ENCODE assay signal across 8 cellular contexts in the genomic region with DNA sequence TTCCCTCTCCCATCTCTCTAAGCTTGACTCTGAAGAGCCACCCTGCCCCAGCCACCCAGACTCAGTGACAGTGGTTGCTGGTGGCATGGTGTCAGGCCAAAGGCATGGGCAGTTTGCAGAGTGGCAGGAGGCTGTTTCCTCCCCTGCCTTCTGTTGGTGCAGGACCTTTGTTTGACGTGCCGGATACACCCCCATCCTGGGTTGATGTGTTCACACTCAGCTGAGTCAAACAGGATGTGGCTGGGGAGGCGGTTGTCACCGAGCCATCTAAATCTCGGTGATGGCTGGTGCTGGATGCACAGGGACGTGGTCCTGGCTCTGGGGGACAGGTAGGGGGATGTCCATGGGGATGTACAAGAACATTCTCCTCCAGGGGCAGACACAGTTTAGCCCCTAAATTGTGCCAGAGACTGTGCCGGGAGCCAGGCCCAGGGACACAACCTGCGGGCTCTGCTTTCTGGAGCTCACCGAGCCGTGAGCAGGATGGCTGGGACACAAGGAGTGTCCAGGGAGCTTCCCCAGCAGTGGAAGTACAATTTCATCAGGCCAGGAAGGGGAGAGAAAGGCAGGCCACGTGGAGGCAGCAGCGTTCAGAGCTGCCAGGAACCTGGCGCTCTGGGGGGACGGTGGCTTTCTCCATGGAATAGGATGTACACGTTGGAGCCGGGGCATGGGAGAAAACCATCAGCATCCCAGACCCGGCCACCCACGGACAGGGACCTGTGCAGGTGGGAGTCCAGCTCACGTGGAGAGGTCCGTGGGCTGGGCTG.
A peak's percentile ranks its signal among the peaks of the same experiment; 100 is the strongest.
DNase-seq lines count a peak whose midpoint lies in the region; ATAC-seq and TF ChIP-seq lines count a peak whose summit lies in the region.

No MANE protein-coding gene starts in this region.

- in situ Hi-C loops in IMR-90 (cut with MboI; ENCODE audit: low sequenced_read_pairs): no loop called here

- no peak for TF ChIP-seq CTCF in IMR-90 (conservative IDR thresholded peaks at IDR 0.05; ENCODE audit: low read depth, low read length)

- peak overlapping the region; percentile 69 for H3K14ac ChIP-seq in IMR-90 (replicated peaks; ENCODE audit: low read depth, low read length)

- ATAC-seq in GM19351 (IDR thresholded peaks at IDR 0.05; ENCODE audit: unreplicated experiment) (peak; percentile 80), IMR-90 (ENCODE audit: low read depth) (peak; percentile 48)
- peak; percentile 79 for ATAC-seq in effector memory CD8-positive, alpha-beta T cell (replicated peaks)

- peak overlapping the region; percentile 30 for H3K18ac ChIP-seq in IMR-90 (ENCODE audit: low read depth, low read length)

- H3K4me1 ChIP-seq in IMR-90 (ENCODE audit: control insufficient read depth, insufficient read depth, low read length) (peaks cover 65% of the 10 kb centered on the region), urinary bladder (ENCODE audit: insufficient read depth) (peaks cover 4% of the 10 kb centered on the region)

- H4K8ac ChIP-seq in IMR-90 (ENCODE audit: low read depth in 2 of 2, low read length in 2 of 2): peak overlapping the region; percentile 54 to 73

- H2AK5ac ChIP-seq in IMR-90 (ENCODE audit: low read depth, low read length): peak overlapping the region; percentile 98

- H4K20me1 ChIP-seq in IMR-90 (ENCODE audit: insufficient read depth, low read length): peaks cover 57% of the 10 kb centered on the region

- no peak overlapping the region; the same call in 1 of the 2 replicates for H3K9ac ChIP-seq in IMR-90 (ENCODE audit: low read depth, low read length)

- peak overlapping the region; percentile 77 for H2BK20ac ChIP-seq in IMR-90 (ENCODE audit: low read depth, low read length)

- peak overlapping the region; percentile 98 for H3K4me3 Mint-ChIP-seq in effector memory CD8-positive, alpha-beta T cell

- peak overlapping the region; percentile 65 for H3K23ac ChIP-seq in IMR-90 (ENCODE audit: low read depth, low read length)

- H3K9me3 Mint-ChIP-seq in effector memory CD8-positive, alpha-beta T cell: no peaks in the 10 kb centered on the region

- peak overlapping the region; percentile 90 for H4K91ac ChIP-seq in IMR-90 (ENCODE audit: insufficient read depth, low read depth, low read length)

- no peak overlapping the region for H3K4me3 ChIP-seq in IMR-90 (ENCODE audit: insufficient read depth, low read depth, low read length)
- H3K4me3 ChIP-seq in urinary bladder (ENCODE audit: low read depth, low read length): no peak overlapping the region

- H3K79me1 ChIP-seq in IMR-90 (ENCODE audit: low read depth in 1 of 2, low read length in 2 of 2): peaks cover 20 to 95% of the 10 kb centered on the region in 2 experiments

- no peak overlapping the region; the same call in 1 of the 2 replicates for H3K56ac ChIP-seq in IMR-90 (ENCODE audit: extremely low read depth, insufficient read depth, low read length)

- dilution Hi-C loops in IMR-90 (cut with HindIII; ENCODE audit: low sequenced_read_pairs, unreplicated experiment): no loop called here

- no peaks in the 10 kb centered on the region for H3K27me3 Mint-ChIP-seq in effector memory CD8-positive, alpha-beta T cell

- H3K27me3 ChIP-seq in IMR-90 (ENCODE audit: control insufficient read depth, insufficient read depth, low read length): no peaks in the 10 kb centered on the region

- POLR2A ChIA-PET in IMR-90 (lab: Charles Lee; ENCODE audit: unreplicated experiment): no interaction called here

- H3K9me1 ChIP-seq in IMR-90 (ENCODE audit: insufficient read depth, low read length): peaks cover 50% of the 10 kb centered on the region

- no peaks in the 10 kb centered on the region for H3K9me3 ChIP-seq in IMR-90 (ENCODE audit: control insufficient read depth, insufficient read depth, low read length)

- H3K36me3 ChIP-seq in IMR-90 (ENCODE audit: control insufficient read depth, insufficient read depth, low read length) (peaks cover 50% of the 10 kb centered on the region), urinary bladder (ENCODE audit: insufficient read depth) (peaks cover 3% of the 10 kb centered on the region)

- H3K27ac Mint-ChIP-seq in effector memory CD8-positive, alpha-beta T cell: peak overlapping the region; percentile 84 to 99

- peak overlapping the region; percentile 19; the same call in 1 of the 2 replicates for H4K5ac ChIP-seq in IMR-90 (ENCODE audit: low read depth, low read length)

- H2BK120ac ChIP-seq in IMR-90 (ENCODE audit: low read depth, low read length): peak overlapping the region; percentile 84

- H3K27ac ChIP-seq in IMR-90 (ENCODE audit: insufficient read depth, low read length) (peak overlapping the region; percentile 86), urinary bladder (ENCODE audit: low read depth) (peak overlapping the region; percentile 71)

- BruUV-seq in IMR-90 (replicated peaks; lab: Mats Ljungman, UMichigan): no TSS peak

- peak overlapping the region; percentile 40 for H2AFZ ChIP-seq in IMR-90 (replicated peaks; ENCODE audit: low read length, poor library complexity)

- TF ChIP-seq RAD21 in IMR-90 (IDR thresholded peaks at IDR 0.05; ENCODE audit: low read length): no peak; the same call in 1 of the 2 replicates

- H2AK9ac ChIP-seq in IMR-90 (replicated peaks; ENCODE audit: low read depth, low read length, poor library complexity): peak overlapping the region; percentile 93

- H2BK5ac ChIP-seq in IMR-90 (ENCODE audit: low read depth, low read length, poor library complexity, severe bottlenecking): peak overlapping the region; percentile 90

- H2BK15ac ChIP-seq in IMR-90 (ENCODE audit: low read depth, low read length): peak overlapping the region; percentile 97; the same call in 1 of the 3 replicates

- DNase-seq in 8988T: peak; percentile 85
- DNase-seq in IMR-90: peak; percentile 86
- DNase-seq in activated CD4-positive, alpha-beta T cell treated with anti-CD3 and anti-CD28 coated beads, Interleukin-2, amount 50 U/mL, for 48 hours: peak; percentile 86 to 88
- peak; percentile 75 to 77 (median 76) for DNase-seq in effector memory CD8-positive, alpha-beta T cell
- peak; percentile 91 for DNase-seq in posterior vena cava (ENCODE audit: low spot score)
- no peak for DNase-seq in NCI-H2081 treated with DMSO at 0.1 percent for 48 hours (lab: John Stamatoyannopoulos, UW)

- peak overlapping the region; percentile 86 for H3K4ac ChIP-seq in IMR-90 (ENCODE audit: low read depth, low read length)

- H3K4me1 Mint-ChIP-seq in effector memory CD8-positive, alpha-beta T cell (ENCODE audit: low read depth in 2 of 2): peaks cover 80 to 81% of the 10 kb centered on the region in 2 donors

- intact Hi-C loops in IMR-90 (cut with micrococcal nuclease) (no loop called here), posterior vena cava (cut with DNase I) (no loop called here)

- TF ChIP-seq POLR2A in IMR-90 (IDR thresholded peaks at IDR 0.05; ENCODE audit: low read depth, low read length): no peak

- H3K36me3 Mint-ChIP-seq in effector memory CD8-positive, alpha-beta T cell (ENCODE audit: insufficient read depth): peaks cover 30% of the 10 kb centered on the region

- CTCF ChIA-PET in IMR-90 (lab: Yijun Ruan, JAX): interaction anchor here (0.5 to 1.0 kb wide), 2 partner anchors 20 to 22 kb away, joined by 3 to 4 read pairs; no protein-coding TSS in a partner anchor

- H3K4me2 ChIP-seq in IMR-90 (ENCODE audit: low read depth, low read length): peak overlapping the region; percentile 51; the same call in 1 of the 2 replicates

- WGBS in IMR-90 (ENCODE audit: extremely low coverage in 2 of 2, insufficient read length in 1 of 2), 2 experiments: 80% methylated on average over 6 of the region's 20 CpGs; no CpG with 5 or more reads in 1 of the 2 experiments
- 49% methylated on average over 20 of the region's 20 CpGs for WGBS in urinary bladder

TF ChIP-seq in IMR-90, 13 proteins besides CTCF, POLR2A, EP300 and RAD21:
- no peak for TF ChIP-seq SMC3 (IDR thresholded peaks at IDR 0.05; ENCODE audit: low read depth, low read length)
- 0 out of 2 replicates have a peak, but pooled peaks have one; percentile 30 for TF ChIP-seq FOS (IDR thresholded peaks at IDR 0.05; ENCODE audit: low read depth, low read length)
- no peak for TF ChIP-seq RCOR1 (IDR thresholded peaks at IDR 0.05; ENCODE audit: insufficient replicate concordance, low read length)
- TF ChIP-seq, protein P1, sequence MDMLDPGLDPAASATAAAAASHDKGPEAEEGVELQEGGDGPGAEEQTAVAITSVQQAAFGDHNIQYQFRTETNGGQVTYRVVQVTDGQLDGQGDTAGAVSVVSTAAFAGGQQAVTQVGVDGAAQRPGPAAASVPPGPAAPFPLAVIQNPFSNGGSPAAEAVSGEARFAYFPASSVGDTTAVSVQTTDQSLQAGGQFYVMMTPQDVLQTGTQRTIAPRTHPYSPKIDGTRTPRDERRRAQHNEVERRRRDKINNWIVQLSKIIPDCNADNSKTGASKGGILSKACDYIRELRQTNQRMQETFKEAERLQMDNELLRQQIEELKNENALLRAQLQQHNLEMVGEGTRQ (IDR thresholded peaks at IDR 0.05; ENCODE audit: low read depth, low read length): no peak
- no peak for TF ChIP-seq RFX5 (IDR thresholded peaks at IDR 0.05; ENCODE audit: low read depth, low read length)
- TF ChIP-seq MXI1 (IDR thresholded peaks at IDR 0.05; ENCODE audit: borderline replicate concordance, low read depth, low read length): peak; percentile 44; the same call in 1 of the 2 replicates
- TF ChIP-seq, protein P2, sequence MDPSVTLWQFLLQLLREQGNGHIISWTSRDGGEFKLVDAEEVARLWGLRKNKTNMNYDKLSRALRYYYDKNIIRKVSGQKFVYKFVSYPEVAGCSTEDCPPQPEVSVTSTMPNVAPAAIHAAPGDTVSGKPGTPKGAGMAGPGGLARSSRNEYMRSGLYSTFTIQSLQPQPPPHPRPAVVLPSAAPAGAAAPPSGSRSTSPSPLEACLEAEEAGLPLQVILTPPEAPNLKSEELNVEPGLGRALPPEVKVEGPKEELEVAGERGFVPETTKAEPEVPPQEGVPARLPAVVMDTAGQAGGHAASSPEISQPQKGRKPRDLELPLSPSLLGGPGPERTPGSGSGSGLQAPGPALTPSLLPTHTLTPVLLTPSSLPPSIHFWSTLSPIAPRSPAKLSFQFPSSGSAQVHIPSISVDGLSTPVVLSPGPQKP (IDR thresholded peaks at IDR 0.05; ENCODE audit: borderline replicate concordance, low read depth, low read length): no peak
- peak; percentile 46; the same call in 1 of the 2 replicates for TF ChIP-seq MAZ (IDR thresholded peaks at IDR 0.05; ENCODE audit: borderline replicate concordance, low read depth, low read length)
- TF ChIP-seq CEBPB (IDR thresholded peaks at IDR 0.05; ENCODE audit: low read depth, low read length): peak; percentile 66; the same call in 1 of the 2 replicates
- TF ChIP-seq MAFK (IDR thresholded peaks at IDR 0.05; ENCODE audit: low read depth, low read length): no peak
TF ChIP-seq in IMR-90: peak in this region for 4.
